In genomic region chr13:49240017-49240416, GRCh38 we compare ENCODE assay signal across 8 cellular contexts. TPM values are rescaled to one million over a fixed set of nuclear protein-coding genes. Genes with fewer than 3 reads are reported as not detected.
DNase-seq lines count a peak whose midpoint lies in the region; ATAC-seq lines count a peak whose summit lies in the region.
"Had no signal": no experiment of that assay in that cellular context is flagged by ENCODE, and none has a peak within 500 bp of the region (broad histone marks: within the 10 kb centered on the region; RNA-seq: fewer than 3 reads in every experiment).

No MANE protein-coding gene starts in this region.

- H3K9me3 ChIP-seq in HAP-1: no peaks in the 10 kb centered on the region

- peak; percentile 53 for ATAC-seq in esophagus mucosa
- no peak for ATAC-seq in HG03520 (IDR thresholded peaks at IDR 0.05; ENCODE audit: unreplicated experiment)

- in situ Hi-C loops in HAP-1 (cut with MboI; ENCODE audit: low sequenced_read_pairs): no loop called here

- no peak overlapping the region for H3K4me3 ChIP-seq in HAP-1
- H3K4me3 ChIP-seq: skin epidermis had no signal

- no peaks in the 10 kb centered on the region for H3K4me1 ChIP-seq in HAP-1

- DNase-seq in EL (peak; percentile 48), HAP-1 (ENCODE audit: low spot score in 2 of 2) (peak; percentile 24 to 51), T-helper 22 cell (ENCODE audit: low read depth) (peak; percentile 3), substantia nigra (lab: John Stamatoyannopoulos, UW) (no peak)
- DNase-seq in stimulated activated CD4-positive, alpha-beta T cell treated with anti-CD3 and anti-CD28 coated beads, Interleukin-1b, Interleukin-23, amount 100 ng/mL, for 48 hours: peak; percentile 33

- H3K36me3 ChIP-seq in HAP-1 (replicated peaks): no peaks in the 10 kb centered on the region

- H3K27me3 ChIP-seq in HAP-1 (ENCODE audit: low read depth): no peaks in the 10 kb centered on the region

- H3K27ac ChIP-seq in substantia nigra (ENCODE audit: low read depth, low read length, poor library complexity, severe bottlenecking): no peak overlapping the region
- H3K27ac ChIP-seq: skin epidermis had no signal

RNA-seq across cellular contexts. Expression of gene CDADC1, which starts 7.7 kb away (rescaled TPM):
- total RNA-seq in esophagus mucosa: 4.9 TPM

RNA-seq across cellular contexts. Expression of gene MLNR, which starts 19.9 kb away (rescaled TPM):
- total RNA-seq in esophagus mucosa: not detected

Comparison
In these comparisons a context has a peak if more than half of its experiments do, and no peak if none do; other contexts are left out.
1. DNase-seq: peak in EL (single experiment), HAP-1 (2 of 2), T-helper 22 cell (single experiment) and stimulated activated CD4-positive, alpha-beta T cell treated with anti-CD3 and anti-CD28 coated beads, Interleukin-1b, Interleukin-23, amount 100 ng/mL, for 48 hours (single experiment); none in substantia nigra (0 of 49).